ENCODE assay signal across 8 cellular contexts in genomic region chr3:42906085-42906904, GRCh38. TPM values are rescaled to one million over a fixed set of nuclear protein-coding genes. Genes with fewer than 3 reads are reported as not detected.
DNase-seq lines count a peak whose midpoint lies in the region; ATAC-seq, FAIRE-seq and TF ChIP-seq lines count a peak whose summit lies in the region.

ZNF662 (plus strand) TSS chr3:42906142; CDS start chr3:42908115, 1,973 bp downstream.

- no peaks in the 10 kb centered on the region for H3K36me3 Mint-ChIP-seq in stimulated activated effector memory CD8-positive, alpha-beta T cell treated with anti-CD3 and anti-CD28 coated beads, Interleukin-12 subunit alpha, Interleukin-12 subunit beta, amount 100 ng/mL, for 72 hours

- H3K79me2 ChIP-seq in K562 (ENCODE audit: control insufficient read depth, insufficient read depth, low read length) = no peaks in the 10 kb centered on the region

- 5% methylated on average over 53 of the region's 59 CpGs for WGBS in K562 (ENCODE audit: insufficient coverage, low coverage, missing lambda C conversion rate)

- H2AFZ ChIP-seq in K562 (ENCODE audit: low read depth, low read length) = peak within 1 kb of the TSS; percentile 33; the same call in 1 of the 2 replicates

- 0 out of 2 replicates have a peak, but pooled peaks cover 4% of the 10 kb centered on the region for H4K20me1 ChIP-seq in K562 (replicated peaks; ENCODE audit: control insufficient read depth, insufficient read depth, low read length)

- in situ Hi-C loops in K562 (cut with MboI) = no loop called here

- peaks cover 30 to 33% of the 10 kb centered on the region in 2 experiments for H3K27me3 ChIP-seq in K562 (ENCODE audit: control insufficient read depth in 2 of 2, insufficient read depth in 2 of 2, low read length in 2 of 2)

- POLR2A ChIA-PET in K562 (lab: Yijun Ruan, JAX) = no interaction called here

- DNase-seq in Right ventricle myocardium inferior (ENCODE audit: missing footprints) (peak; percentile 73), cardiac septum (ENCODE audit: low spot score) (no peak), K562 (ENCODE audit: extremely low read depth in 1 of 4, low spot score in 3 of 4) (no peak), left lobe of liver (ENCODE audit: low spot score) (peak; percentile 58), iPS-NIHi11 (ENCODE audit: low spot score) (no peak)
- DNase-seq in stimulated activated effector memory CD8-positive, alpha-beta T cell treated with anti-CD3 and anti-CD28 coated beads, Interleukin-12 subunit alpha, Interleukin-12 subunit beta, amount 100 ng/mL, for 72 hours (ENCODE audit: low spot score in 2 of 2) = no peak

- intact Hi-C loops in Right ventricle myocardium inferior (cut with DNase I) (no loop called here), cardiac septum (cut with DNase I) (no loop called here), K562 (cut with micrococcal nuclease) (no loop called here)

- TF ChIP-seq POLR2A in K562 (conservative IDR thresholded peaks at IDR 0.05) = no peak

- no peak within 1 kb of the TSS for H3K27ac ChIP-seq in K562 (ENCODE audit: extremely low read depth, low read depth, low read length)

- no peak within 1 kb of the TSS for H3K4me2 ChIP-seq in K562 (ENCODE audit: insufficient read depth, low read length)

- TF ChIP-seq CTCF in K562 (IDR thresholded peaks at IDR 0.05 in 2 of 3, conservative IDR thresholded peaks at IDR 0.05 in 1 of 3; ENCODE audit: insufficient read depth in 2 of 3, low read depth in 1 of 3, low read length in 3 of 3) = no peak

- H3K9me3 Mint-ChIP-seq in stimulated activated effector memory CD8-positive, alpha-beta T cell treated with anti-CD3 and anti-CD28 coated beads, Interleukin-12 subunit alpha, Interleukin-12 subunit beta, amount 100 ng/mL, for 72 hours = peaks cover 11% of the 10 kb centered on the region

- H3K9me1 ChIP-seq in K562 (ENCODE audit: control insufficient read depth, insufficient read depth, low read length) = no peaks in the 10 kb centered on the region

- no peaks in the 10 kb centered on the region for H3K9me3 ChIP-seq in K562 (replicated peaks; ENCODE audit: control insufficient read depth, insufficient read depth, low read depth, low read length)

- BruUV-seq in K562 (replicated peaks; lab: Mats Ljungman, UMichigan) = no TSS peak

- no peak for TF ChIP-seq EP300 in K562 (IDR thresholded peaks at IDR 0.05; ENCODE audit: low read length)

- peak; percentile 91 for ATAC-seq in Right ventricle myocardium inferior
- peak; percentile 66 for ATAC-seq in K562
- peak; percentile 91 for ATAC-seq in left lobe of liver
- ATAC-seq in stimulated activated effector memory CD8-positive, alpha-beta T cell treated with anti-CD3 and anti-CD28 coated beads, Interleukin-12 subunit alpha, Interleukin-12 subunit beta, amount 100 ng/mL, for 72 hours = peak; percentile 36
- ATAC-seq in GM19324 (IDR thresholded peaks at IDR 0.05; ENCODE audit: low FRiP score, unreplicated experiment) = no peak
- ATAC-seq in HG03378 (IDR thresholded peaks at IDR 0.05; ENCODE audit: unreplicated experiment) = no peak

- FAIRE-seq in K562 (lab: Jason Lieb, UNC) = no peak

- H3K4me1 Mint-ChIP-seq in stimulated activated effector memory CD8-positive, alpha-beta T cell treated with anti-CD3 and anti-CD28 coated beads, Interleukin-12 subunit alpha, Interleukin-12 subunit beta, amount 100 ng/mL, for 72 hours = peaks cover 7% of the 10 kb centered on the region

- H3K4me1 ChIP-seq in K562 (replicated peaks in 1 of 2; ENCODE audit: control insufficient read depth in 2 of 2, insufficient read depth in 2 of 2, low read length in 2 of 2) = peaks cover 0 to 14% of the 10 kb centered on the region in 2 experiments; a peak in 2 of 5 replicates

- H3K4me3 Mint-ChIP-seq in stimulated activated effector memory CD8-positive, alpha-beta T cell treated with anti-CD3 and anti-CD28 coated beads, Interleukin-12 subunit alpha, Interleukin-12 subunit beta, amount 100 ng/mL, for 72 hours = peak within 1 kb of the TSS; percentile 58

- no peak within 1 kb of the TSS for H3K9ac ChIP-seq in K562 (ENCODE audit: insufficient read depth in 1 of 2, low read depth in 2 of 2, low read length in 2 of 2)

- no peak within 1 kb of the TSS for H3K4me3 ChIP-seq in K562

- H3K36me3 ChIP-seq in K562 (ENCODE audit: control insufficient read depth, insufficient read depth, low read length) = no peaks in the 10 kb centered on the region

- CTCF ChIA-PET in K562 (lab: Yijun Ruan, JAX; ENCODE audit: low intra/inter-chr PET ratio) = no interaction called here

- H3K27ac Mint-ChIP-seq in stimulated activated effector memory CD8-positive, alpha-beta T cell treated with anti-CD3 and anti-CD28 coated beads, Interleukin-12 subunit alpha, Interleukin-12 subunit beta, amount 100 ng/mL, for 72 hours = no peak within 1 kb of the TSS

- no peak for TF ChIP-seq RAD21 in K562 (CRISPR knock-in tag; conservative IDR thresholded peaks at IDR 0.05 in 1 of 2, IDR thresholded peaks at IDR 0.05 in 1 of 2)

RNA-seq across cellular contexts. Expression of gene ZNF662, which starts in this region (rescaled TPM):
- 4.1 TPM for total RNA-seq in Right ventricle myocardium inferior
- 6.6 TPM for total RNA-seq in cardiac septum
- 0.32 and 0.67 TPM in 2 replicates for total RNA-seq in K562 (2011; cell fraction: chromatin; rRNA removed; ENCODE audit: low replicate concordance)
- total RNA-seq in K562 (2011; cell fraction: nucleolus; rRNA removed) = 0.17 and 0.39 TPM in 2 replicates
- 0.29 and 0.31 TPM in 2 replicates for total RNA-seq in K562 (2011; cell fraction: nucleoplasm; rRNA removed)
- total RNA-seq in K562 (2014; rRNA removed) = 0.20 and 0.27 TPM in 2 replicates
- total RNA-seq in K562 (2014; rRNA removed; fragmentation: Illumina TruSeq; extraction: Trizol) = 0.18 and 0.32 TPM in 2 replicates
- 0.33 and 0.49 TPM in 2 replicates for total RNA-seq in K562 (2015; rRNA removed; fragmentation: Illumina TruSeq; extraction: Trizol)
- 0.55 and 0.63 TPM in 2 replicates for total RNA-seq in K562 (2021)
- 0.13 and 0.30 TPM in 2 replicates for polyA plus RNA-seq in K562 (2011; rRNA removed)
- polyA plus RNA-seq in K562 (2011; cell fraction: cytosol; rRNA removed) = 0.10 and 0.15 TPM in 2 replicates
- 0.55 and 0.61 TPM in 2 replicates for polyA plus RNA-seq in K562 (2011; cell fraction: nucleus; rRNA removed)
- 0.64 and 1.8 TPM in 2 replicates for polyA plus RNA-seq in K562 (2012)
- polyA plus RNA-seq in K562 (2014; fragmentation: Illumina TruSeq; extraction: Trizol) = 0.21 and 0.37 TPM in 2 replicates
- under 1 TPM; 0.07 to 0.22 TPM for polyA plus RNA-seq in K562 (2014; fragmentation: Nextera tagmentation; extraction: Ambion mirVana)
- 0.03 and 0.28 TPM in 2 replicates for polyA plus RNA-seq in K562 (2014; rRNA removed)
- 0.14 and 0.39 TPM in 2 replicates for polyA minus RNA-seq in K562 (2011; rRNA and poly(A)+ RNA removed)
- not detected in 2 replicates for polyA minus RNA-seq in K562 (2011; cell fraction: cytosol; rRNA and poly(A)+ RNA removed)
- polyA minus RNA-seq in K562 (2011; cell fraction: nucleus; rRNA and poly(A)+ RNA removed) = 0.13 and 0.44 TPM in 2 replicates
- 3.0 TPM for total RNA-seq in left lobe of liver

Comparison
In these comparisons a context has a peak if more than half of its experiments do, and no peak if none do; other contexts are left out.
1. DNase-seq: peak in Right ventricle myocardium inferior (single experiment) and left lobe of liver (single experiment); none in cardiac septum (single experiment), K562 (0 of 4), stimulated activated effector memory CD8-positive, alpha-beta T cell treated with anti-CD3 and anti-CD28 coated beads, Interleukin-12 subunit alpha, Interleukin-12 subunit beta, amount 100 ng/mL, for 72 hours (0 of 2) and iPS-NIHi11 (single experiment).
2. ATAC-seq: peak in Right ventricle myocardium inferior (single experiment), K562 (single experiment), left lobe of liver (single experiment) and stimulated activated effector memory CD8-positive, alpha-beta T cell treated with anti-CD3 and anti-CD28 coated beads, Interleukin-12 subunit alpha, Interleukin-12 subunit beta, amount 100 ng/mL, for 72 hours (single experiment); none in GM19324 (single experiment) and HG03378 (single experiment).